2 cellular contexts compared by ENCODE assay signal in the genomic region with DNA sequence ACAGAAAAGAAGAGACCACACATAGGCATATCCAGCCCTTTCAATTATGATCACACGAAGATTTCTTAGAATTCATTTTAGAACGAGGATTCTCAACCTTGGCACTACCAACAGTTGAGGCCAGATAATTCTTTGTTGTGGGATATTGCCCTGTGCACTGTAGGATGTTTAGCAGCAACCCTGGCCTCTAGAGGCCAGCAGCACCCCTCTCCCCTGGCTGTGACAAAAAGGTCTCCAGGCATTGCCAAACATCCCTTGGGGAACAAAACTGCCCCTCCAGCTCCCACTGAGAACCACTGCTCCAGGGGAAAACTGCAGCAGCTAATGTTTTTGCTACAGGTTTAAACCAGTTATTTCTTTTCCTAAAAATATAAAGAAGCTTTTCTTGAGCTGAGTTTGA.
TF ChIP-seq lines count a peak whose summit lies in the region.

No MANE protein-coding gene starts in this region.

TF ChIP-seq in HCT116, 20 proteins besides CTCF, POLR2A, EP300 and RAD21:
- TF ChIP-seq CEBPB (IDR thresholded peaks at IDR 0.05; ENCODE audit: low read depth) (no peak), FOSL1 (IDR thresholded peaks at IDR 0.05; ENCODE audit: low read depth) (no peak), POLR2AphosphoS5 (IDR thresholded peaks at IDR 0.05; ENCODE audit: low read depth, low read length) (no peak), YY1 (IDR thresholded peaks at IDR 0.05; ENCODE audit: extremely low read depth, insufficient replicate concordance, low read depth, low read length) (no peak), ELF1 (IDR thresholded peaks at IDR 0.05; ENCODE audit: borderline replicate concordance, low read depth) (no peak), EZH2 (IDR thresholded peaks at IDR 0.05) (no peak), SIN3A (IDR thresholded peaks at IDR 0.05; ENCODE audit: low read depth) (no peak), SRF (IDR thresholded peaks at IDR 0.05; ENCODE audit: low read depth) (no peak), JUND (IDR thresholded peaks at IDR 0.05) (no peak), ZFX (IDR thresholded peaks at IDR 0.05) (no peak), ZNF274 (IDR thresholded peaks at IDR 0.05; ENCODE audit: low read depth, low read length) (no peak), TCF7L2 (IDR thresholded peaks at IDR 0.05; ENCODE audit: borderline replicate concordance, extremely low read depth, insufficient read depth, insufficient read length) (no peak), CBX3 (IDR thresholded peaks at IDR 0.05; ENCODE audit: low read depth) (no peak), EZH2phosphoT487 (IDR thresholded peaks at IDR 0.05; ENCODE audit: borderline replicate concordance) (no peak), EGR1 (IDR thresholded peaks at IDR 0.05; ENCODE audit: low read depth) (no peak)
- TF ChIP-seq, protein P1, sequence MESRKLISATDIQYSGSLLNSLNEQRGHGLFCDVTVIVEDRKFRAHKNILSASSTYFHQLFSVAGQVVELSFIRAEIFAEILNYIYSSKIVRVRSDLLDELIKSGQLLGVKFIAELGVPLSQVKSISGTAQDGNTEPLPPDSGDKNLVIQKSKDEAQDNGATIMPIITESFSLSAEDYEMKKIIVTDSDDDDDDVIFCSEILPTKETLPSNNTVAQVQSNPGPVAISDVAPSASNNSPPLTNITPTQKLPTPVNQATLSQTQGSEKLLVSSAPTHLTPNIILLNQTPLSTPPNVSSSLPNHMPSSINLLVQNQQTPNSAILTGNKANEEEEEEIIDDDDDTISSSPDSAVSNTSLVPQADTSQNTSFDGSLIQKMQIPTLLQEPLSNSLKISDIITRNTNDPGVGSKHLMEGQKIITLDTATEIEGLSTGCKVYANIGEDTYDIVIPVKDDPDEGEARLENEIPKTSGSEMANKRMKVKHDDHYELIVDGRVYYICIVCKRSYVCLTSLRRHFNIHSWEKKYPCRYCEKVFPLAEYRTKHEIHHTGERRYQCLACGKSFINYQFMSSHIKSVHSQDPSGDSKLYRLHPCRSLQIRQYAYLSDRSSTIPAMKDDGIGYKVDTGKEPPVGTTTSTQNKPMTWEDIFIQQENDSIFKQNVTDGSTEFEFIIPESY (IDR thresholded peaks at IDR 0.05; ENCODE audit: extremely low read depth, insufficient replicate concordance, low read length) = no peak
- TF ChIP-seq, protein P2, sequence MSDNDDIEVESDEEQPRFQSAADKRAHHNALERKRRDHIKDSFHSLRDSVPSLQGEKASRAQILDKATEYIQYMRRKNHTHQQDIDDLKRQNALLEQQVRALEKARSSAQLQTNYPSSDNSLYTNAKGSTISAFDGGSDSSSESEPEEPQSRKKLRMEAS (IDR thresholded peaks at IDR 0.05) = no peak
- TF ChIP-seq, protein P3, sequence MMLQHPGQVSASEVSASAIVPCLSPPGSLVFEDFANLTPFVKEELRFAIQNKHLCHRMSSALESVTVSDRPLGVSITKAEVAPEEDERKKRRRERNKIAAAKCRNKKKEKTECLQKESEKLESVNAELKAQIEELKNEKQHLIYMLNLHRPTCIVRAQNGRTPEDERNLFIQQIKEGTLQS (IDR thresholded peaks at IDR 0.05) = no peak

TF ChIP-seq in GM12878, 131 proteins besides CTCF, POLR2A, EP300 and RAD21:
- TF ChIP-seq, protein P4, sequence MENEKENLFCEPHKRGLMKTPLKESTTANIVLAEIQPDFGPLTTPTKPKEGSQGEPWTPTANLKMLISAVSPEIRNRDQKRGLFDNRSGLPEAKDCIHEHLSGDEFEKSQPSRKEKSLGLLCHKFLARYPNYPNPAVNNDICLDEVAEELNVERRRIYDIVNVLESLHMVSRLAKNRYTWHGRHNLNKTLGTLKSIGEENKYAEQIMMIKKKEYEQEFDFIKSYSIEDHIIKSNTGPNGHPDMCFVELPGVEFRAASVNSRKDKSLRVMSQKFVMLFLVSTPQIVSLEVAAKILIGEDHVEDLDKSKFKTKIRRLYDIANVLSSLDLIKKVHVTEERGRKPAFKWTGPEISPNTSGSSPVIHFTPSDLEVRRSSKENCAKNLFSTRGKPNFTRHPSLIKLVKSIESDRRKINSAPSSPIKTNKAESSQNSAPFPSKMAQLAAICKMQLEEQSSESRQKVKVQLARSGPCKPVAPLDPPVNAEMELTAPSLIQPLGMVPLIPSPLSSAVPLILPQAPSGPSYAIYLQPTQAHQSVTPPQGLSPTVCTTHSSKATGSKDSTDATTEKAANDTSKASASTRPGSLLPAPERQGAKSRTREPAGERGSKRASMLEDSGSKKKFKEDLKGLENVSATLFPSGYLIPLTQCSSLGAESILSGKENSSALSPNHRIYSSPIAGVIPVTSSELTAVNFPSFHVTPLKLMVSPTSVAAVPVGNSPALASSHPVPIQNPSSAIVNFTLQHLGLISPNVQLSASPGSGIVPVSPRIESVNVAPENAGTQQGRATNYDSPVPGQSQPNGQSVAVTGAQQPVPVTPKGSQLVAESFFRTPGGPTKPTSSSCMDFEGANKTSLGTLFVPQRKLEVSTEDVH (IDR thresholded peaks at IDR 0.05; ENCODE audit: low read depth, partially characterized antibody) = no peak
TF ChIP-seq in GM12878: peak in this region for 0.
